8 cellular contexts compared by ENCODE assay signal in genomic region chr9:16828335-16829281, GRCh38. TPM values are rescaled to one million over a fixed set of nuclear protein-coding genes. Genes with fewer than 3 reads are reported as not detected.
DNase-seq lines count a peak whose midpoint lies in the region; ATAC-seq and TF ChIP-seq lines count a peak whose summit lies in the region.
"Had no signal": no experiment of that assay in that cellular context is flagged by ENCODE, and none has a peak within 500 bp of the region (broad histone marks: within the 10 kb centered on the region; RNA-seq: fewer than 3 reads in every experiment).

No MANE protein-coding gene starts in this region.

- peak; percentile 74 for DNase-seq in endodermal cell
- no peak for DNase-seq in right lobe of liver
- peak; percentile 18 for DNase-seq in transverse colon
- DNase-seq in putamen (ENCODE audit: low spot score): no peak
- DNase-seq in NCI-H2196 treated with DMSO at 0.1 percent for 48 hours (lab: John Stamatoyannopoulos, UW; ENCODE audit: unreplicated experiment): no peak

- H3K4me1 ChIP-seq in endodermal cell (ENCODE audit: control insufficient read depth, insufficient read depth, low read length) (peaks cover 2% of the 10 kb centered on the region), right lobe of liver (no peaks in the 10 kb centered on the region), transverse colon (peaks cover 0 to 30% (median 25%) of the 10 kb centered on the region in 4 donors)

- no peaks in the 10 kb centered on the region for H3K27me3 Mint-ChIP-seq in endodermal cell (ENCODE audit: insufficient read depth)

- ATAC-seq in right lobe of liver: peak; percentile 22 to 40 (median 32)
- ATAC-seq in GM18520 (IDR thresholded peaks at IDR 0.05; ENCODE audit: unreplicated experiment): no peak
- ATAC-seq: HCT116 had no signal

- H3K9me3 ChIP-seq in endodermal cell (ENCODE audit: control insufficient read depth, low read length) (no peaks in the 10 kb centered on the region), right lobe of liver (no peaks in the 10 kb centered on the region), transverse colon (no peaks in the 10 kb centered on the region)

- peak overlapping the region; percentile 39 for H3K4me3 Mint-ChIP-seq in endodermal cell

- peak overlapping the region; percentile 13 for H3K27ac ChIP-seq in endodermal cell (ENCODE audit: low read depth, low read length)
- H3K27ac ChIP-seq in right lobe of liver: no peak overlapping the region
- peak overlapping the region; percentile 60 to 81 (median 76) for H3K27ac ChIP-seq in transverse colon

- no peak for TF ChIP-seq EP300 in Ishikawa (IDR thresholded peaks at IDR 0.05; ENCODE audit: borderline replicate concordance)
- TF ChIP-seq EP300 in transverse colon (IDR thresholded peaks at IDR 0.05; ENCODE audit: low read depth): no peak

- TF ChIP-seq POLR2A in right lobe of liver (IDR thresholded peaks at IDR 0.05) (no peak), transverse colon (IDR thresholded peaks at IDR 0.05) (no peak)

- TF ChIP-seq RAD21 in Ishikawa (IDR thresholded peaks at IDR 0.05; ENCODE audit: low read depth): peak; percentile 15; the same call in 1 of the 2 replicates

- H3K27me3 ChIP-seq in endodermal cell (ENCODE audit: control insufficient read depth, insufficient read depth, low read length, poor library complexity, severe bottlenecking) (no peaks in the 10 kb centered on the region), right lobe of liver (no peaks in the 10 kb centered on the region), transverse colon (peaks cover 7% of the 10 kb centered on the region)

- intact Hi-C loops in right lobe of liver (cut with DNase I): no loop called here
- intact Hi-C loops in transverse colon (cut with DNase I; ENCODE audit: low total_unique reads): no loop called here

- H3K4me3 ChIP-seq in endodermal cell (ENCODE audit: low read length) (no peak overlapping the region), right lobe of liver (no peak overlapping the region), transverse colon (peak overlapping the region in 3 of 4 donors; percentile 24 to 46 (median 25))

- H3K27ac Mint-ChIP-seq in endodermal cell: peak overlapping the region; percentile 52

- H3K9me3 Mint-ChIP-seq in endodermal cell: no peaks in the 10 kb centered on the region

- peaks cover 43% of the 10 kb centered on the region for H3K4me1 Mint-ChIP-seq in endodermal cell

- no peaks in the 10 kb centered on the region for H3K36me3 ChIP-seq in endodermal cell (ENCODE audit: control insufficient read depth, insufficient read depth, low read length)
- no peaks in the 10 kb centered on the region for H3K36me3 ChIP-seq in right lobe of liver
- H3K36me3 ChIP-seq in transverse colon: no peaks in the 10 kb centered on the region

- WGBS in endodermal cell (ENCODE audit: insufficient coverage in 1 of 2, insufficient read length in 1 of 2), 2 experiments: 43 to 60% methylated on average over 6 to 30 of the region's 30 CpGs
- WGBS in right lobe of liver (ENCODE audit: insufficient coverage, low coverage, low lambda C conversion rate, missing lambda C conversion rate): 15% methylated on average over 17 of the region's 30 CpGs
- 20 to 23% methylated on average over 5 to 30 of the region's 30 CpGs for WGBS in transverse colon (ENCODE audit: low coverage in 1 of 2), 2 donors

- no peak overlapping the region for H3K9ac ChIP-seq in endodermal cell (ENCODE audit: extremely low read depth, low read length, poor library complexity, severe bottlenecking)

- no peaks in the 10 kb centered on the region for H3K36me3 Mint-ChIP-seq in endodermal cell (ENCODE audit: low read depth)

- in situ Hi-C loops in transverse colon (cut with MboI; ENCODE audit: low pct_ligation_motif_present in 1 of 4, low pct_unique_long_range_greater_than_20kb in 1 of 4, low sequenced_read_pairs in 3 of 4): no loop called here

- TF ChIP-seq CTCF in endodermal cell (conservative IDR thresholded peaks at IDR 0.05) (no peak), right lobe of liver (IDR thresholded peaks at IDR 0.05) (no peak), transverse colon (IDR thresholded peaks at IDR 0.05) (no peak)

TF ChIP-seq in Ishikawa, 13 proteins besides CTCF, POLR2A, EP300 and RAD21:
- TF ChIP-seq EGR1 (IDR thresholded peaks at IDR 0.05): no peak
- peak; percentile 81 for TF ChIP-seq TCF12 (IDR thresholded peaks at IDR 0.05; ENCODE audit: low read depth)
- peak; percentile 86 for TF ChIP-seq TEAD4 (IDR thresholded peaks at IDR 0.05)
- peak; percentile 35; the same call in 1 of the 2 replicates for TF ChIP-seq MAX (IDR thresholded peaks at IDR 0.05)
- no peak for TF ChIP-seq CREB1 (IDR thresholded peaks at IDR 0.05; ENCODE audit: low read depth)

RNA-seq across cellular contexts. Expression of gene BNC2, which starts 41.9 kb away (rescaled TPM):
- total RNA-seq in endodermal cell: 10 to 100 TPM in 1 of 2 donors, 1 to 10 TPM in 1; 3.0 to 10.5 TPM
- polyA plus RNA-seq in endodermal cell (2013, experiment 1 of 2): 8.1 TPM
- 8.7 TPM for polyA plus RNA-seq in endodermal cell (2013, experiment 2 of 2)
- under 1 TPM; 0.22 to 0.80 (median 0.36) TPM for total RNA-seq in right lobe of liver
- total RNA-seq in transverse colon: 10 to 100 TPM; 20.5 to 55.4 (median 26.2) TPM

Comparison
In these comparisons a context has a peak if more than half of its experiments do, and no peak if none do; other contexts are left out.
1. DNase-seq: peak in endodermal cell (single experiment) and transverse colon (single experiment); none in right lobe of liver (0 of 3), putamen (single experiment) and NCI-H2196 treated with DMSO at 0.1 percent for 48 hours (single experiment).
2. H3K27ac ChIP-seq: peak in endodermal cell (single experiment) and transverse colon (4 of 4); none in right lobe of liver (0 of 3).
3. H3K4me3 ChIP-seq: peak in transverse colon (3 of 4); none in endodermal cell (single experiment) and right lobe of liver (0 of 3).